ENCODE assay signal across 9 cellular contexts in genomic region chr11:111001986-111002616, GRCh38.
DNase-seq lines count a peak whose midpoint lies in the region; ATAC-seq and TF ChIP-seq lines count a peak whose summit lies in the region.
"Had no signal": no experiment of that assay in that cellular context is flagged by ENCODE, and none has a peak within 500 bp of the region (broad histone marks: within the 10 kb centered on the region; RNA-seq: fewer than 3 reads in every experiment).

No MANE protein-coding gene starts in this region.

- no peaks in the 10 kb centered on the region for H3K4me1 ChIP-seq in PC-3 (ENCODE audit: insufficient read depth, low read length)

- no peaks in the 10 kb centered on the region for H4K20me1 ChIP-seq in PC-3 (ENCODE audit: low read length)

- no peaks in the 10 kb centered on the region for H3K79me2 ChIP-seq in PC-3 (ENCODE audit: low read length)

- peaks cover 49% of the 10 kb centered on the region for H3K27me3 ChIP-seq in PC-3 (ENCODE audit: low read length)
- H3K27me3 ChIP-seq: stomach had no signal

- H3K36me3 ChIP-seq in PC-3 (ENCODE audit: low read depth, low read length): no peaks in the 10 kb centered on the region
- H3K36me3 ChIP-seq: stomach had no signal

- H3K4me3 ChIP-seq in AG10803 (ENCODE audit: low read length) (no peak overlapping the region), PC-3 (ENCODE audit: low read length) (no peak overlapping the region)
- H3K4me3 ChIP-seq: stomach had no signal

- ATAC-seq in PC-3 (no peak), omental fat pad (ENCODE audit: low FRiP score) (peak; percentile 70)

- intact Hi-C loops in PC-3 (cut with micrococcal nuclease): no loop called here
- intact Hi-C loops in posterior vena cava (cut with DNase I): no loop called here

- H3K9ac ChIP-seq in PC-3 (ENCODE audit: low read length): no peak overlapping the region

- no peak overlapping the region for H2AFZ ChIP-seq in PC-3 (ENCODE audit: low read length)

- POLR2A ChIA-PET in PC-3 (lab: Charles Lee; ENCODE audit: unreplicated experiment): no interaction called here

- CTCF ChIA-PET in PC-3 (lab: Charles Lee): no interaction called here

- no peaks in the 10 kb centered on the region for H3F3A ChIP-seq in PC-3 (ENCODE audit: low read length, unreplicated experiment)

- H3K9me2 ChIP-seq in PC-3 (replicated peaks; ENCODE audit: low read length): no peaks in the 10 kb centered on the region

- no peak overlapping the region for H3K27ac ChIP-seq in PC-3 (ENCODE audit: low read length)

- H3K9me3 ChIP-seq in PC-3 (ENCODE audit: low read length): no peaks in the 10 kb centered on the region
- H3K9me3 ChIP-seq: stomach had no signal

- DNase-seq in AG10803 (ENCODE audit: low read depth): peak; percentile 83
- DNase-seq in PC-3: peak; percentile 57
- peak; percentile 88 for DNase-seq in fibroblast of gingiva (ENCODE audit: low read depth)
- DNase-seq in omental fat pad (ENCODE audit: low spot score): no peak
- no peak for DNase-seq in AML-193 (lab: John Stamatoyannopoulos, UW)
- DNase-seq in NCI-H69 (lab: John Stamatoyannopoulos, UW): no peak
- no peak for DNase-seq in posterior vena cava (ENCODE audit: low spot score)
- DNase-seq in NCI-H2227 (lab: John Stamatoyannopoulos, UW; ENCODE audit: unreplicated experiment): no peak
- DNase-seq: stomach had no signal

- BruUV-seq in PC-3 (replicated peaks; lab: Mats Ljungman, UMichigan): no TSS peak

- no peak overlapping the region for H3K4me2 ChIP-seq in PC-3 (ENCODE audit: low read length)

- TF ChIP-seq CTCF in AG10803 (conservative IDR thresholded peaks at IDR 0.05; ENCODE audit: low read length): no peak
- TF ChIP-seq CTCF in PC-3 (conservative IDR thresholded peaks at IDR 0.05; ENCODE audit: low read depth, low read length): no peak
- no peak for TF ChIP-seq CTCF in omental fat pad (IDR thresholded peaks at IDR 0.05)

Comparison
In these comparisons a context has a peak if more than half of its experiments do, and no peak if none do; other contexts are left out.
1. DNase-seq: peak in AG10803 (single experiment), PC-3 (single experiment) and fibroblast of gingiva (single experiment); none in omental fat pad (single experiment), AML-193 (0 of 2), NCI-H69 (single experiment), posterior vena cava (single experiment) and NCI-H2227 (single experiment).